35 cellular contexts compared by ENCODE assay signal in the genomic region with DNA sequence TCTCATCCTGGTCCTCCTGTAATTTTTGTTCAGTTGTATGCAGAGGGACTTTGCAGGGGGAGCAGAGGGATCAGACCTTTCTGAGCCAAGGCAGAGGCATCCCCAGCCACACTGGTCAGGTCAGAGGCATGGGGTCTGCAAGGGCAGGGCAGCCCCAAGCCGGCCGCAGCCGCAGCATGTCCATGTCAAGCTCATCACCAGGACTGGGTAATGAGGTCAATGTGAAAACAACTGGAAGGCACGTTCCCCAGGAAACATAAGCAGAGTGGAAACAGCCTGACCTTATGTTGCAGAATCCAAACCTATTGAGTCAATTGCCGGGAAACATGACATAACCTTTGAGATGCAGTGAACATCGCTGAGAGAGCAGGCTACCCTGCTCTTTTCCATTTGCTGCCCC.
DNase-seq lines count a peak whose midpoint lies in the region; ATAC-seq and TF ChIP-seq lines count a peak whose summit lies in the region.
"Had no signal": no experiment of that assay in that cellular context is flagged by ENCODE, and none has a peak within 500 bp of the region (broad histone marks: within the 10 kb centered on the region; RNA-seq: fewer than 3 reads in every experiment).

No MANE protein-coding gene starts in this region.

- no peaks in the 10 kb centered on the region for H3K36me3 ChIP-seq in lung (ENCODE audit: control insufficient read depth in 2 of 2, insufficient read depth in 2 of 2, low read length in 2 of 2)
- H3K36me3 ChIP-seq: BE2C; BLaER1; BLaER1 treated with 17β-estradiol and CSF1 and Interleukin-3, amounts not matched to agents 10 nM and 100 nM had no signal

- DNase-seq in lung (ENCODE audit: low spot score) (peak; percentile 18), renal cortical epithelial cell (ENCODE audit: low read depth) (peak; percentile 9), retina (peak; percentile 62), sciatic nerve (ENCODE audit: low spot score) (no peak)
- DNase-seq in activated CD8-positive, alpha-beta T cell treated with anti-CD3 and anti-CD28 coated beads for 36 hours = no peak
- DNase-seq: 8988T; ACHN; AML-193; BE2C; C1 segment of cervical spinal cord; Caco-2; Calu3; CD4-positive, alpha-beta memory T cell; CD4-positive, alpha-beta T cell; CD4-positive, CD25-positive, alpha-beta regulatory T cell; CD8-positive, alpha-beta memory T cell; CD8-positive, alpha-beta T cell; COR-L47; DMS 273 treated with DMSO at 0.1 percent for 48 hours; DMS153; DMS53; DMS79; DMS79 treated with DMSO at 0.1 percent for 48 hours; DND-41; EL had no signal

- 83 to 90% methylated on average over 6 of the region's 6 CpGs for WGBS in lung, 2 donors

- CTCF ChIA-PET in activated CD8-positive, alpha-beta T cell treated with anti-CD3 and anti-CD28 coated beads for 36 hours (lab: Charles Lee) = interaction anchor here (1.7 to 2.8 kb wide), 2 partner anchors 22 to 89 kb away, joined by 8 to 11 read pairs; no protein-coding TSS in a partner anchor

- H3K9me3 ChIP-seq in lung (ENCODE audit: control insufficient read depth in 2 of 2, insufficient read depth in 1 of 2, low read length in 1 of 2) = peaks cover 3 to 6% of the 10 kb centered on the region in 2 donors
- H3K9me3 ChIP-seq: A549, BE2C, BLaER1, Caco-2 had no signal

- no peak overlapping the region for H3K4me3 Mint-ChIP-seq in brain
- no peak overlapping the region for H3K4me3 Mint-ChIP-seq in activated CD8-positive, alpha-beta T cell treated with anti-CD3 and anti-CD28 coated beads for 36 hours
- H3K4me3 Mint-ChIP-seq: B cell; CD14-positive monocyte; CD4-positive, alpha-beta memory T cell; CD4-positive, alpha-beta T cell; CD4-positive, CD25-positive, alpha-beta regulatory T cell; CD8-positive, alpha-beta memory T cell; CD8-positive, alpha-beta T cell had no signal

- peak overlapping the region in 3 of 5 experiments; percentile 30 to 59 (median 33) for H3K27ac Mint-ChIP-seq in brain
- H3K27ac Mint-ChIP-seq in activated CD8-positive, alpha-beta T cell treated with anti-CD3 and anti-CD28 coated beads for 36 hours = no peak overlapping the region
- H3K27ac Mint-ChIP-seq: B cell; CD4-positive, alpha-beta memory T cell; CD4-positive, alpha-beta T cell; CD4-positive, CD25-positive, alpha-beta regulatory T cell; CD8-positive, alpha-beta memory T cell; CD8-positive, alpha-beta T cell had no signal

- peaks cover 20% of the 10 kb centered on the region for H3K4me1 Mint-ChIP-seq in brain
- no peaks in the 10 kb centered on the region for H3K4me1 Mint-ChIP-seq in activated CD8-positive, alpha-beta T cell treated with anti-CD3 and anti-CD28 coated beads for 36 hours (ENCODE audit: low read depth)
- H3K4me1 Mint-ChIP-seq: B cell; CD14-positive monocyte; CD4-positive, alpha-beta memory T cell; CD4-positive, CD25-positive, alpha-beta regulatory T cell; CD8-positive, alpha-beta memory T cell had no signal

- no peaks in the 10 kb centered on the region for H3K36me3 Mint-ChIP-seq in brain
- no peaks in the 10 kb centered on the region for H3K36me3 Mint-ChIP-seq in activated CD8-positive, alpha-beta T cell treated with anti-CD3 and anti-CD28 coated beads for 36 hours (ENCODE audit: low read depth)
- H3K36me3 Mint-ChIP-seq: CD14-positive monocyte; CD4-positive, alpha-beta memory T cell; CD4-positive, CD25-positive, alpha-beta regulatory T cell; CD8-positive, alpha-beta memory T cell; CD8-positive, alpha-beta T cell had no signal

- no peak overlapping the region for H3K4me3 ChIP-seq in lung
- H3K4me3 ChIP-seq: A549; BLaER1; BLaER1 treated with 17β-estradiol and CSF1 and Interleukin-3, amounts not matched to agents 10 nM and 100 nM had no signal

- ATAC-seq in lung (ENCODE audit: insufficient read depth, low FRiP score) = peak; percentile 34
- ATAC-seq in GM21381 (IDR thresholded peaks at IDR 0.05; ENCODE audit: unreplicated experiment) = no peak
- ATAC-seq in GM18907 (IDR thresholded peaks at IDR 0.05; ENCODE audit: unreplicated experiment) = no peak
- ATAC-seq in sciatic nerve = no peak
- ATAC-seq in activated CD8-positive, alpha-beta T cell treated with anti-CD3 and anti-CD28 coated beads for 36 hours = no peak
- ATAC-seq: A549; CD8-positive, alpha-beta T cell had no signal

- POLR2A ChIA-PET in activated CD8-positive, alpha-beta T cell treated with anti-CD3 and anti-CD28 coated beads for 36 hours (lab: Charles Lee) = no interaction called here

- no peaks in the 10 kb centered on the region for H3K4me1 ChIP-seq in lung (ENCODE audit: control insufficient read depth in 2 of 2, insufficient read depth in 2 of 2, low read length in 2 of 2)
- H3K4me1 ChIP-seq: A549, BE2C, BLaER1, Caco-2 had no signal

- TF ChIP-seq CTCF in brain (conservative IDR thresholded peaks at IDR 0.05) = no peak
- TF ChIP-seq CTCF in lung (IDR thresholded peaks at IDR 0.05; ENCODE audit: control extremely low read depth, extremely low read depth) = no peak
- no peak for TF ChIP-seq CTCF in activated CD8-positive, alpha-beta T cell treated with anti-CD3 and anti-CD28 coated beads for 36 hours (IDR thresholded peaks at IDR 0.05)

- no peaks in the 10 kb centered on the region for H3K27me3 Mint-ChIP-seq in brain
- no peaks in the 10 kb centered on the region for H3K27me3 Mint-ChIP-seq in activated CD8-positive, alpha-beta T cell treated with anti-CD3 and anti-CD28 coated beads for 36 hours
- H3K27me3 Mint-ChIP-seq: CD4-positive, CD25-positive, alpha-beta regulatory T cell; CD8-positive, alpha-beta memory T cell had no signal

- H3K9me3 Mint-ChIP-seq in brain = peaks cover 0 to 7% (median 3%) of the 10 kb centered on the region in 5 experiments
- H3K9me3 Mint-ChIP-seq in activated CD8-positive, alpha-beta T cell treated with anti-CD3 and anti-CD28 coated beads for 36 hours = no peaks in the 10 kb centered on the region
- H3K9me3 Mint-ChIP-seq: CD8-positive, alpha-beta T cell had no signal

- no peak overlapping the region for H3K27ac ChIP-seq in lung (ENCODE audit: low read depth in 1 of 2, low read length in 1 of 2)
- H3K27ac ChIP-seq: 22Rv1; A549; BLaER1; BLaER1 treated with 17β-estradiol and CSF1 and Interleukin-3, amounts not matched to agents 10 nM and 100 nM; C4-2B had no signal

- peaks cover 4% of the 10 kb centered on the region for H3K27me3 ChIP-seq in lung (ENCODE audit: control insufficient read depth, insufficient read depth)
- H3K27me3 ChIP-seq: BLaER1; BLaER1 treated with 17β-estradiol and CSF1 and Interleukin-3, amounts not matched to agents 10 nM and 100 nM had no signal

- intact Hi-C loops in sciatic nerve (cut with DNase I) = no loop called here
- intact Hi-C loops in activated CD8-positive, alpha-beta T cell treated with anti-CD3 and anti-CD28 coated beads for 36 hours (cut with micrococcal nuclease) = no loop called here

Comparison
In these comparisons a context has a peak if more than half of its experiments do, and no peak if none do; other contexts are left out.
1. DNase-seq: peak in lung (single experiment), renal cortical epithelial cell (single experiment) and retina (single experiment); none in sciatic nerve (single experiment) and activated CD8-positive, alpha-beta T cell treated with anti-CD3 and anti-CD28 coated beads for 36 hours (single experiment).